Comparison of ENCODE assay signal across 16 cellular contexts in genomic region chr19:47549341-47549768, GRCh38. TPM values are rescaled to one million over a fixed set of nuclear protein-coding genes. Genes with fewer than 3 reads are reported as not detected.
"Had no signal": no experiment of that assay in that cellular context is flagged by ENCODE, and none has a peak within 500 bp of the region (broad histone marks: within the 10 kb centered on the region; RNA-seq: fewer than 3 reads in every experiment).

No MANE protein-coding gene starts in this region.

- H3K27ac Mint-ChIP-seq: activated B cell treated with CpG ODN at 0.5 μM for 24 hours, neural progenitor cell had no signal

- H3K27ac ChIP-seq: adrenal gland, colonic mucosa, heart left ventricle, neural progenitor cell, pancreas, thoracic aorta had no signal

- H3K36me3 Mint-ChIP-seq: neural progenitor cell had no signal

- H3K27me3 ChIP-seq: neural progenitor cell had no signal

- H3K4me3 ChIP-seq: adrenal gland, colonic mucosa, heart left ventricle, neural progenitor cell, pancreas, thoracic aorta had no signal

- H3K36me3 ChIP-seq: adrenal gland, colonic mucosa, heart left ventricle, neural progenitor cell, pancreas, thoracic aorta had no signal

- DNase-seq: activated B cell treated with CpG ODN at 0.5 μM for 24 hours; activated CD4-positive, alpha-beta T cell treated with anti-CD3 and anti-CD28 coated beads, Interleukin-2, amount 50 U/mL, for 1 hour; activated naive CD4-positive, alpha-beta T cell treated with anti-CD3 and anti-CD28 coated beads, Interleukin-2, amount 50 U/mL, for 16 hours; adrenal gland; caudate nucleus; colonic mucosa; effector CD4-positive, alpha-beta T cell; foreskin melanocyte; heart left ventricle; pancreas; stimulated activated CD4-positive, alpha-beta T cell treated with anti-CD3 and anti-CD28 coated beads, Interleukin-15, amount 100 ng/mL, for 24 hours; stimulated activated CD4-positive, alpha-beta T cell treated with anti-CD3 and anti-CD28 coated beads, Interleukin-4, amount 100 ng/mL, for 24 hours; stimulated activated naive CD8-positive, alpha-beta T cell treated with anti-CD3 and anti-CD28 coated beads, Interleukin-15, amount 100 ng/mL, for 72 hours had no signal

- H3K4me1 ChIP-seq: adrenal gland, colonic mucosa, neural progenitor cell, pancreas had no signal

- H3K4me2 ChIP-seq: neural progenitor cell had no signal

- H3K9ac ChIP-seq: neural progenitor cell had no signal

- H3K4me3 Mint-ChIP-seq: activated B cell treated with CpG ODN at 0.5 μM for 24 hours; neural progenitor cell; stimulated activated naive CD8-positive, alpha-beta T cell treated with anti-CD3 and anti-CD28 coated beads, Interleukin-15, amount 100 ng/mL, for 72 hours had no signal

- H2AFZ ChIP-seq: neural progenitor cell had no signal

- ATAC-seq: heart left ventricle; left lobe of liver; pancreas; stimulated activated naive CD8-positive, alpha-beta T cell treated with anti-CD3 and anti-CD28 coated beads, Interleukin-15, amount 100 ng/mL, for 72 hours had no signal

- H3K9me3 Mint-ChIP-seq: activated B cell treated with CpG ODN at 0.5 μM for 24 hours; neural progenitor cell; stimulated activated naive CD8-positive, alpha-beta T cell treated with anti-CD3 and anti-CD28 coated beads, Interleukin-15, amount 100 ng/mL, for 72 hours had no signal

- H3K9me3 ChIP-seq: adrenal gland, colonic mucosa, heart left ventricle, pancreas, thoracic aorta had no signal

RNA-seq across cellular contexts. Expression of gene ZNF541, which starts 23.6 kb away (rescaled TPM):
- total RNA-seq: activated B cell treated with CpG ODN at 0.5 μM for 24 hours, thoracic aorta had no signal
